29 cellular contexts compared by ENCODE assay signal in genomic region chr12:51626629-51627028, GRCh38.
"Had no signal": no experiment of that assay in that cellular context is flagged by ENCODE, and none has a peak within 500 bp of the region (broad histone marks: within the 10 kb centered on the region; RNA-seq: fewer than 3 reads in every experiment).

No MANE protein-coding gene starts in this region.

- H3K36me3 ChIP-seq: ascending aorta, breast epithelium, cardiac muscle cell, esophagus muscularis mucosa, gastroesophageal sphincter, heart right ventricle had no signal

- H3K27ac ChIP-seq: ascending aorta, breast epithelium, cardiac muscle cell, coronary artery, dorsolateral prefrontal cortex, esophagus muscularis mucosa, foreskin keratinocyte, gastroesophageal sphincter, heart right ventricle had no signal

- H3K9me3 ChIP-seq: ascending aorta, breast epithelium, esophagus muscularis mucosa, gastroesophageal sphincter, heart right ventricle had no signal

- H3K4me1 ChIP-seq: ascending aorta, breast epithelium, esophagus muscularis mucosa, gastroesophageal sphincter, heart right ventricle had no signal

- ATAC-seq: activated naive CD4-positive, alpha-beta T cell treated with anti-CD3 and anti-CD28 coated beads, Interleukin-2, amount 50 U/mL, for 72 hours; activated T-cell treated with anti-CD3 and anti-CD28 coated beads, Interleukin-2, amount 50 U/mL, for 72 hours; foreskin keratinocyte; gastroesophageal sphincter; heart right ventricle had no signal

- DNase-seq: activated CD4-positive, alpha-beta memory T cell treated with anti-CD3 and anti-CD28 coated beads, Interleukin-2, amount 10 ng/mL, durations not matched to agents 7 days and 5 days; activated CD4-positive, alpha-beta T cell treated with anti-CD3 and anti-CD28 coated beads for 1 hour; activated CD4-positive, alpha-beta T cell treated with anti-CD3 and anti-CD28 coated beads for 4 hours; activated CD4-positive, alpha-beta T cell treated with anti-CD3 and anti-CD28 coated beads, Interleukin-2, amount 10 ng/mL, durations not matched to agents 7 days and 5 days; activated CD4-positive, alpha-beta T cell treated with anti-CD3 and anti-CD28 coated beads, Interleukin-2, amount 50 U/mL, for 4 hours; activated CD8-positive, alpha-beta memory T cell treated with anti-CD3 and anti-CD28 coated beads, Interleukin-2, amount 50 U/mL, for 48 hours; activated gamma-delta T cell; activated naive CD4-positive, alpha-beta T cell; activated naive CD4-positive, alpha-beta T cell treated with anti-CD3 and anti-CD28 coated beads, Interleukin-2, amount 10 ng/mL, durations not matched to agents 7 days and 5 days; activated naive CD8-positive, alpha-beta T cell treated with anti-CD3 and anti-CD28 coated beads, Interleukin-2, amount 10 ng/mL, durations not matched to agents 7 days and 5 days; activated T-cell treated with anti-CD3 and anti-CD28 coated beads for 4 hours; activated T-cell treated with anti-CD3 and anti-CD28 coated beads, Interleukin-2, amount 50 U/mL, for 24 hours; activated T-cell treated with anti-CD3 and anti-CD28 coated beads, Interleukin-2, amount 50 U/mL, for 72 hours; central memory CD4-positive, alpha-beta T cell; cerebellar nuclear complex; dorsolateral prefrontal cortex; effector memory CD4-positive, alpha-beta T cell; endodermal cell; erythroblast; foreskin keratinocyte; heart right ventricle; T-helper 2 cell had no signal

- H3K4me3 ChIP-seq: ascending aorta, breast epithelium, cardiac muscle cell, coronary artery, dorsolateral prefrontal cortex, esophagus muscularis mucosa, gastroesophageal sphincter, heart right ventricle had no signal
